Comparison of ENCODE assay signal across 9 cellular contexts in the genomic region with DNA sequence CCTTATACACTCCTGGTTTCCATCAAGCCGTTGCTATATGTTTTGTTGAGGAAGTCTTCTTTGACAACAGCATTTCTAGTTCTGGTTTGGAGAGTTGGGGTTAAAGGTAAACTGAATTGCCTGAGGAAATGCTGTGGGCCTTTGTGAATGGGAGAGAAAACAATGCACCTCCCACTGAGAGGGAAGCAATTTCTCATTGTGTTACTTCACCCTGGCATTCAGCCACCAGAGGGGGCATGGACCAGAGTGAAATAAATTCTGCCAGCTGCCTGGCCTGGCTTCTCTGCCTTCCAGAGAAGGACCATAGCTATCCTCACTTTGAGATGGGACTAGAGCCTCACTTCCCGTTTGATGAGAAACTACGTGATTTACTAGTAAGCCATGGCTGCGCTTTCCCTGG.
DNase-seq lines count a peak whose midpoint lies in the region; ATAC-seq and TF ChIP-seq lines count a peak whose summit lies in the region.
"Had no signal": no experiment of that assay in that cellular context is flagged by ENCODE, and none has a peak within 500 bp of the region (broad histone marks: within the 10 kb centered on the region; RNA-seq: fewer than 3 reads in every experiment).

No MANE protein-coding gene starts in this region.

- no peaks in the 10 kb centered on the region for H3F3A ChIP-seq in OCI-LY1 (ENCODE audit: insufficient read depth, low read length)

- H3K9me2 ChIP-seq in OCI-LY1 (ENCODE audit: low read depth, low read length), result no peaks in the 10 kb centered on the region

- ATAC-seq in DND-41 (ENCODE audit: insufficient read depth, low read depth), result no peak
- no peak for ATAC-seq in GM21619 (IDR thresholded peaks at IDR 0.05; ENCODE audit: unreplicated experiment)

- peak; percentile 60 for TF ChIP-seq CTCF in DND-41 (IDR thresholded peaks at IDR 0.05; ENCODE audit: borderline replicate concordance, extremely low read depth, low read length, poor library complexity, severe bottlenecking)
- TF ChIP-seq CTCF in OCI-LY1 (IDR thresholded peaks at IDR 0.05; ENCODE audit: low read length), result peak; percentile 42; the same call in 1 of the 2 replicates
- peak; percentile 82 for TF ChIP-seq CTCF in chondrocyte (IDR thresholded peaks at IDR 0.05)
- TF ChIP-seq CTCF in ascending aorta (IDR thresholded peaks at IDR 0.05), result no peak

- H2AFZ ChIP-seq in DND-41 (ENCODE audit: low read depth, low read length) (no peak overlapping the region), OCI-LY1 (ENCODE audit: low read length) (no peak overlapping the region)

- H3K27me3 Mint-ChIP-seq in chondrocyte (ENCODE audit: low read depth), result no peaks in the 10 kb centered on the region

- H3K4me1 ChIP-seq in DND-41 (ENCODE audit: insufficient read depth, low read length) (no peaks in the 10 kb centered on the region), OCI-LY1 (ENCODE audit: insufficient read depth, low read length, severe bottlenecking) (no peaks in the 10 kb centered on the region), ascending aorta (no peaks in the 10 kb centered on the region)

- H3K9me3 Mint-ChIP-seq in chondrocyte (ENCODE audit: low read depth), result no peaks in the 10 kb centered on the region

- no peaks in the 10 kb centered on the region for H3K79me2 ChIP-seq in DND-41 (ENCODE audit: insufficient read depth, low read length)
- no peaks in the 10 kb centered on the region for H3K79me2 ChIP-seq in OCI-LY1 (ENCODE audit: insufficient read depth, low read length)

- intact Hi-C loops in ascending aorta (cut with DNase I), result no loop called here

- H3K36me3 Mint-ChIP-seq in chondrocyte (ENCODE audit: low read depth), result no peaks in the 10 kb centered on the region

- no peaks in the 10 kb centered on the region for H3K36me3 ChIP-seq in DND-41 (ENCODE audit: insufficient read depth, low read length)
- H3K36me3 ChIP-seq in OCI-LY1 (ENCODE audit: insufficient read depth, low read length), result no peaks in the 10 kb centered on the region
- no peaks in the 10 kb centered on the region for H3K36me3 ChIP-seq in ascending aorta

- no peaks in the 10 kb centered on the region for H3K4me1 Mint-ChIP-seq in chondrocyte (ENCODE audit: low read depth)

- no peak overlapping the region for H3K4me3 ChIP-seq in DND-41 (ENCODE audit: low read depth in 1 of 2, low read length in 2 of 2)
- H3K4me3 ChIP-seq in OCI-LY1 (ENCODE audit: low read depth, low read length, poor library complexity, severe bottlenecking), result no peak overlapping the region
- no peak overlapping the region for H3K4me3 ChIP-seq in ascending aorta
- H3K4me3 ChIP-seq: lung had no signal

- DNase-seq in DND-41 (peak; percentile 35), HPDE6-E6E7 (ENCODE audit: extremely low spot score) (peak; percentile 39), chondrocyte (ENCODE audit: low spot score) (no peak), mucosa of gallbladder (ENCODE audit: low spot score) (peak; percentile 11), ascending aorta (ENCODE audit: low spot score in 2 of 2) (no peak), LoVo (ENCODE audit: low spot score) (no peak)

- H3K4me2 ChIP-seq in DND-41 (ENCODE audit: insufficient read depth, low read length), result no peak overlapping the region
- no peak overlapping the region for H3K4me2 ChIP-seq in OCI-LY1 (ENCODE audit: low read length)

- H3K9me3 ChIP-seq in DND-41 (ENCODE audit: insufficient read depth, low read length, severe bottlenecking), result no peaks in the 10 kb centered on the region
- H3K9me3 ChIP-seq in OCI-LY1 (ENCODE audit: low read length), result no peaks in the 10 kb centered on the region
- no peaks in the 10 kb centered on the region for H3K9me3 ChIP-seq in ascending aorta

- peaks cover 6% of the 10 kb centered on the region for H3K27me3 ChIP-seq in DND-41 (ENCODE audit: insufficient read depth, low read length, poor library complexity)
- H3K27me3 ChIP-seq in OCI-LY1 (ENCODE audit: insufficient read depth, low read length), result no peaks in the 10 kb centered on the region
- no peaks in the 10 kb centered on the region for H3K27me3 ChIP-seq in ascending aorta

- H3K27ac Mint-ChIP-seq in chondrocyte (ENCODE audit: unreplicated experiment), result no peak overlapping the region

- H3K4me3 Mint-ChIP-seq in chondrocyte (ENCODE audit: unreplicated experiment), result no peak overlapping the region

- H3K27ac ChIP-seq in DND-41 (ENCODE audit: low read length), result no peak overlapping the region
- no peak overlapping the region for H3K27ac ChIP-seq in OCI-LY1 (ENCODE audit: low read depth, low read length, poor library complexity, severe bottlenecking)
- no peak overlapping the region for H3K27ac ChIP-seq in ascending aorta

- H3K9ac ChIP-seq in DND-41 (ENCODE audit: low read depth, low read length) (no peak overlapping the region), OCI-LY1 (ENCODE audit: low read length) (no peak overlapping the region)

- H4K20me1 ChIP-seq in DND-41 (ENCODE audit: insufficient read depth, low read length) (no peaks in the 10 kb centered on the region), OCI-LY1 (ENCODE audit: insufficient read depth, low read length) (no peaks in the 10 kb centered on the region)

Comparison
In these comparisons a context has a peak if more than half of its experiments do, and no peak if none do; other contexts are left out.
1. DNase-seq: peak in DND-41 (single experiment), HPDE6-E6E7 (single experiment) and mucosa of gallbladder (single experiment); none in chondrocyte (single experiment), ascending aorta (0 of 2) and LoVo (single experiment).
2. CTCF ChIP-seq: peak in DND-41 (single experiment), OCI-LY1 (single experiment) and chondrocyte (single experiment); none in ascending aorta (0 of 3).